1 cellular context compared by ENCODE assay signal in genomic region chr5:113824307-113824706, GRCh38.
TF ChIP-seq lines count a peak whose summit lies in the region.

No MANE protein-coding gene starts in this region.

TF ChIP-seq in H1, 55 proteins besides CTCF, POLR2A, EP300 and RAD21:
- TF ChIP-seq TEAD4 (IDR thresholded peaks at IDR 0.05; ENCODE audit: low read depth, low read length): peak; percentile 45; the same call in 1 of the 2 replicates
- no peak for TF ChIP-seq POU5F1 (IDR thresholded peaks at IDR 0.05; ENCODE audit: low read depth, low read length)
- TF ChIP-seq TBP (IDR thresholded peaks at IDR 0.05; ENCODE audit: low read depth, low read length): no peak
- no peak for TF ChIP-seq SRF (IDR thresholded peaks at IDR 0.05; ENCODE audit: low read depth, low read length)
- TF ChIP-seq BRCA1 (IDR thresholded peaks at IDR 0.05; ENCODE audit: low read depth, low read length): no peak
- TF ChIP-seq SIX5 (IDR thresholded peaks at IDR 0.05; ENCODE audit: low read depth, low read length): no peak
- no peak for TF ChIP-seq GABPA (IDR thresholded peaks at IDR 0.05; ENCODE audit: borderline replicate concordance, insufficient read depth, low read length)
- TF ChIP-seq FOSL1 (IDR thresholded peaks at IDR 0.05; ENCODE audit: insufficient read depth, low read depth, low read length): no peak
- TF ChIP-seq CBX8 (IDR thresholded peaks at IDR 0.05; ENCODE audit: borderline replicate concordance, low read depth, low read length): no peak
TF ChIP-seq in H1: peak in this region for 1.
